26 cellular contexts compared by ENCODE assay signal in genomic region chr2:72038524-72038923, GRCh38.
DNase-seq lines count a peak whose midpoint lies in the region; ATAC-seq, FAIRE-seq and TF ChIP-seq lines count a peak whose summit lies in the region.
"Had no signal": no experiment of that assay in that cellular context is flagged by ENCODE, and none has a peak within 500 bp of the region (broad histone marks: within the 10 kb centered on the region; RNA-seq: fewer than 3 reads in every experiment).

No MANE protein-coding gene starts in this region.

- H3K9me1 ChIP-seq in K562 (ENCODE audit: control insufficient read depth, insufficient read depth, low read length): no peaks in the 10 kb centered on the region

- no peaks in the 10 kb centered on the region for H3K9me3 ChIP-seq in K562 (replicated peaks; ENCODE audit: control insufficient read depth, insufficient read depth, low read depth, low read length)
- H3K9me3 ChIP-seq: BE2C had no signal

- WGBS in K562 (ENCODE audit: insufficient coverage, low coverage, missing lambda C conversion rate): 2% methylated on average over 5 of the region's 5 CpGs

- intact Hi-C loops in K562 (cut with micrococcal nuclease): no loop called here
- intact Hi-C loops in activated CD4-positive, alpha-beta memory T cell treated with anti-CD3 and anti-CD28 coated beads for 36 hours (cut with micrococcal nuclease): no loop called here

- no peak overlapping the region for H2AFZ ChIP-seq in K562 (ENCODE audit: low read depth, low read length)

- no peak for TF ChIP-seq CTCF in K562 (IDR thresholded peaks at IDR 0.05 in 2 of 3, conservative IDR thresholded peaks at IDR 0.05 in 1 of 3; ENCODE audit: insufficient read depth in 2 of 3, low read depth in 1 of 3, low read length in 3 of 3)

- ATAC-seq in K562: no peak
- no peak for ATAC-seq in GM21576 (IDR thresholded peaks at IDR 0.05; ENCODE audit: unreplicated experiment)
- ATAC-seq in HG03039 (IDR thresholded peaks at IDR 0.05; ENCODE audit: unreplicated experiment): no peak
- ATAC-seq: GM12878 had no signal

- no peaks in the 10 kb centered on the region for H3K36me3 Mint-ChIP-seq in activated CD4-positive, alpha-beta memory T cell treated with anti-CD3 and anti-CD28 coated beads for 36 hours
- H3K36me3 Mint-ChIP-seq: CD14-positive monocyte; CD4-positive, alpha-beta memory T cell; CD4-positive, CD25-positive, alpha-beta regulatory T cell; CD8-positive, alpha-beta memory T cell had no signal

- TF ChIP-seq POLR2A in K562 (conservative IDR thresholded peaks at IDR 0.05): no peak

- no peaks in the 10 kb centered on the region for H3K36me3 ChIP-seq in K562 (ENCODE audit: control insufficient read depth, insufficient read depth, low read length)
- H3K36me3 ChIP-seq: BE2C, BLaER1 had no signal

- H3K9me3 Mint-ChIP-seq in activated CD4-positive, alpha-beta memory T cell treated with anti-CD3 and anti-CD28 coated beads for 36 hours: peaks cover 1% of the 10 kb centered on the region

- H3K79me2 ChIP-seq in K562 (ENCODE audit: control insufficient read depth, insufficient read depth, low read length): no peaks in the 10 kb centered on the region

- no TSS peak for BruUV-seq in K562 (replicated peaks; lab: Mats Ljungman, UMichigan)

- no peak for DNase-seq in K562 (ENCODE audit: extremely low read depth in 1 of 4, low spot score in 3 of 4)
- peak; percentile 5 for DNase-seq in iPS-NIHi7 (ENCODE audit: extremely low spot score)
- DNase-seq in activated CD4-positive, alpha-beta memory T cell treated with anti-CD3 and anti-CD28 coated beads for 36 hours: no peak
- DNase-seq: 8988T; ACHN; BE2C; C1 segment of cervical spinal cord; CD4-positive, alpha-beta memory T cell; CD4-positive, CD25-positive, alpha-beta regulatory T cell; CD8-positive, alpha-beta memory T cell; COR-L47; DMS 273 treated with DMSO at 0.1 percent for 48 hours; DMS153; DMS53; DMS79; DND-41; EL; GDM1 had no signal

- no peak for TF ChIP-seq RAD21 in K562 (CRISPR knock-in tag; conservative IDR thresholded peaks at IDR 0.05 in 1 of 2, IDR thresholded peaks at IDR 0.05 in 1 of 2)

- no peak overlapping the region for H3K4me2 ChIP-seq in K562 (ENCODE audit: insufficient read depth, low read length)
- H3K4me2 ChIP-seq: BLaER1 had no signal

- in situ Hi-C loops in K562 (cut with MboI): no loop called here

- no peaks in the 10 kb centered on the region for H3K4me1 Mint-ChIP-seq in activated CD4-positive, alpha-beta memory T cell treated with anti-CD3 and anti-CD28 coated beads for 36 hours (ENCODE audit: low read depth)
- H3K4me1 Mint-ChIP-seq: CD14-positive monocyte; CD4-positive, alpha-beta memory T cell; CD4-positive, CD25-positive, alpha-beta regulatory T cell; CD8-positive, alpha-beta memory T cell had no signal

- POLR2A ChIA-PET in K562 (lab: Yijun Ruan, JAX): interaction anchor here (0.6 kb wide), 1 partner anchor 143 kb away, joined by 3 read pairs; no protein-coding TSS in a partner anchor
- POLR2A ChIA-PET in activated CD4-positive, alpha-beta memory T cell treated with anti-CD3 and anti-CD28 coated beads for 36 hours (lab: Charles Lee): no interaction called here

- H3K27me3 Mint-ChIP-seq in activated CD4-positive, alpha-beta memory T cell treated with anti-CD3 and anti-CD28 coated beads for 36 hours: peaks cover 3% of the 10 kb centered on the region
- H3K27me3 Mint-ChIP-seq: CD4-positive, CD25-positive, alpha-beta regulatory T cell; CD8-positive, alpha-beta memory T cell had no signal

- no peak overlapping the region for H3K4me3 ChIP-seq in K562
- H3K4me3 ChIP-seq: BLaER1, GM12878 had no signal

- H3K27ac Mint-ChIP-seq in activated CD4-positive, alpha-beta memory T cell treated with anti-CD3 and anti-CD28 coated beads for 36 hours: no peak overlapping the region
- H3K27ac Mint-ChIP-seq: CD14-positive monocyte; CD4-positive, alpha-beta memory T cell; CD4-positive, CD25-positive, alpha-beta regulatory T cell; CD8-positive, alpha-beta memory T cell had no signal

- no peak for TF ChIP-seq EP300 in K562 (IDR thresholded peaks at IDR 0.05; ENCODE audit: low read length)

- H3K4me3 Mint-ChIP-seq in activated CD4-positive, alpha-beta memory T cell treated with anti-CD3 and anti-CD28 coated beads for 36 hours: no peak overlapping the region
- H3K4me3 Mint-ChIP-seq: CD14-positive monocyte; CD4-positive, alpha-beta memory T cell; CD4-positive, CD25-positive, alpha-beta regulatory T cell had no signal

- H3K9ac ChIP-seq in K562 (ENCODE audit: insufficient read depth in 1 of 2, low read depth in 2 of 2, low read length in 2 of 2): no peak overlapping the region
- H3K9ac ChIP-seq: BLaER1 had no signal

- no peak for FAIRE-seq in K562 (lab: Jason Lieb, UNC)
- FAIRE-seq: A204.1, GM12878, GM12892, GM19239 had no signal

- CTCF ChIA-PET in K562 (lab: Yijun Ruan, JAX; ENCODE audit: low intra/inter-chr PET ratio): no interaction called here
- CTCF ChIA-PET in activated CD4-positive, alpha-beta memory T cell treated with anti-CD3 and anti-CD28 coated beads for 36 hours (lab: Charles Lee): no interaction called here

- H3K27me3 ChIP-seq in K562 (ENCODE audit: control insufficient read depth in 2 of 2, insufficient read depth in 2 of 2, low read length in 2 of 2): peaks cover 0 to 11% of the 10 kb centered on the region in 2 experiments; a peak in 2 of 5 replicates
- H3K27me3 ChIP-seq: BE2C, BLaER1 had no signal

- H3K27ac ChIP-seq in K562 (ENCODE audit: extremely low read depth, low read depth, low read length): no peak overlapping the region
- H3K27ac ChIP-seq: BLaER1 had no signal

- H3K4me1 ChIP-seq in K562 (replicated peaks in 1 of 2; ENCODE audit: control insufficient read depth in 2 of 2, insufficient read depth in 2 of 2, low read length in 2 of 2): no peaks in the 10 kb centered on the region; a peak in 1 of 5 replicates
- H3K4me1 ChIP-seq: BE2C had no signal

- H4K20me1 ChIP-seq in K562 (replicated peaks; ENCODE audit: control insufficient read depth, insufficient read depth, low read length): no peaks in the 10 kb centered on the region
- H4K20me1 ChIP-seq: BLaER1 had no signal

TF ChIP-seq in K562, 482 proteins besides CTCF, POLR2A, EP300 and RAD21:
- TF ChIP-seq RBM25 (IDR thresholded peaks at IDR 0.05; ENCODE audit: low read depth, low read length, severe bottlenecking) (peak; percentile 6), CSDE1 (IDR thresholded peaks at IDR 0.05) (no peak)
TF ChIP-seq in K562: peak in this region for 1.
